34 cellular contexts compared by ENCODE assay signal in genomic region chr10:97618285-97618684, GRCh38. TPM values are rescaled to one million over a fixed set of nuclear protein-coding genes. Genes with fewer than 3 reads are reported as not detected.
"Had no signal": no experiment of that assay in that cellular context is flagged by ENCODE, and none has a peak within 500 bp of the region (broad histone marks: within the 10 kb centered on the region; RNA-seq: fewer than 3 reads in every experiment).

No MANE protein-coding gene starts in this region.

- H3K4me1 ChIP-seq: stomach, suprapubic skin, testis, thyroid gland, tibial artery, tibial nerve, transverse colon, upper lobe of left lung, upper lobe of right lung, uterus, vagina had no signal

- H3K27me3 ChIP-seq: stomach, suprapubic skin, testis, thyroid gland, tibial artery, tibial nerve, transverse colon, upper lobe of left lung, upper lobe of right lung, uterus, vagina had no signal

- H3K27ac ChIP-seq: stomach, suprapubic skin, testis, thoracic aorta, thyroid gland, tibial artery, tibial nerve, transverse colon, upper lobe of left lung, upper lobe of right lung, uterus, vagina had no signal

- FAIRE-seq: urothelium cell line had no signal

- H3K4me3 Mint-ChIP-seq: stimulated activated effector memory CD8-positive, alpha-beta T cell treated with anti-CD3 and anti-CD28 coated beads, Interleukin-12 subunit alpha, Interleukin-12 subunit beta, amount 100 ng/mL, for 72 hours; stimulated activated memory B cell treated with anti-CD40 and anti-IgM and Interleukin-4, amounts not matched to agents 10 μg/mL and 1 μg/mL and 100 μg/mL, for 72 hours; stimulated activated naive B cell treated with anti-CD40 and anti-IgM and Interleukin-4, amounts not matched to agents 10 μg/mL and 1 μg/mL and 100 μg/mL, for 72 hours; stimulated activated naive CD8-positive, alpha-beta T cell treated with anti-CD3 and anti-CD28 coated beads, Interleukin-15, amount 100 ng/mL, for 72 hours; stimulated activated naive CD8-positive, alpha-beta T cell treated with anti-CD3 and anti-CD28 coated beads, Interleukin-15, Interleukin-2, amounts not matched to agents 100 ng/mL and 50 ng/mL, for 24 hours; type B pancreatic cell had no signal

- H3K27me3 Mint-ChIP-seq: stimulated activated memory B cell treated with anti-CD40 and anti-IgM and Interleukin-4, amounts not matched to agents 10 μg/mL and 1 μg/mL and 100 μg/mL, for 72 hours; stimulated activated naive B cell treated with anti-CD40 and anti-IgM and Interleukin-4, amounts not matched to agents 10 μg/mL and 1 μg/mL and 100 μg/mL, for 72 hours; stimulated activated naive CD8-positive, alpha-beta T cell treated with anti-CD3 and anti-CD28 coated beads, Interleukin-15, amount 100 ng/mL, for 72 hours; stimulated activated naive CD8-positive, alpha-beta T cell treated with anti-CD3 and anti-CD28 coated beads, Interleukin-15, Interleukin-2, amounts not matched to agents 100 ng/mL and 50 ng/mL, for 24 hours; type B pancreatic cell had no signal

- H3K9me3 ChIP-seq: stomach, suprapubic skin, testis, thoracic aorta, thyroid gland, tibial artery, tibial nerve, transverse colon, upper lobe of left lung, upper lobe of right lung, uterus, vagina had no signal

- H3K4me3 ChIP-seq: stomach, suprapubic skin, testis, thoracic aorta, thyroid gland, tibial artery, tibial nerve, transverse colon, upper lobe of left lung, upper lobe of right lung, uterus, vagina had no signal

- H3K36me3 ChIP-seq: thoracic aorta, thyroid gland, transverse colon, upper lobe of right lung, uterus, vagina had no signal

- H3K27ac Mint-ChIP-seq: stimulated activated memory B cell treated with anti-CD40 and anti-IgM and Interleukin-4, amounts not matched to agents 10 μg/mL and 1 μg/mL and 100 μg/mL, for 72 hours; stimulated activated naive B cell treated with anti-CD40 and anti-IgM and Interleukin-4, amounts not matched to agents 10 μg/mL and 1 μg/mL and 100 μg/mL, for 72 hours; stimulated activated naive CD8-positive, alpha-beta T cell treated with anti-CD3 and anti-CD28 coated beads, Interleukin-15, Interleukin-2, amounts not matched to agents 100 ng/mL and 50 ng/mL, for 24 hours; type B pancreatic cell had no signal

- H3K4me1 Mint-ChIP-seq: stimulated activated effector memory CD8-positive, alpha-beta T cell treated with anti-CD3 and anti-CD28 coated beads, Interleukin-12 subunit alpha, Interleukin-12 subunit beta, amount 100 ng/mL, for 72 hours; stimulated activated memory B cell treated with anti-CD40 and anti-IgM and Interleukin-4, amounts not matched to agents 10 μg/mL and 1 μg/mL and 100 μg/mL, for 72 hours; stimulated activated naive B cell treated with anti-CD40 and anti-IgM and Interleukin-4, amounts not matched to agents 10 μg/mL and 1 μg/mL and 100 μg/mL, for 72 hours; stimulated activated naive CD8-positive, alpha-beta T cell treated with anti-CD3 and anti-CD28 coated beads, Interleukin-15, amount 100 ng/mL, for 72 hours had no signal

- ATAC-seq: stimulated activated effector memory CD8-positive, alpha-beta T cell treated with anti-CD3 and anti-CD28 coated beads, Interleukin-12 subunit alpha, Interleukin-12 subunit beta, amount 100 ng/mL, for 72 hours; stimulated activated memory B cell treated with anti-CD40 and anti-IgM and Interleukin-4, amounts not matched to agents 10 μg/mL and 1 μg/mL and 100 μg/mL, for 72 hours; stimulated activated naive B cell treated with anti-CD40 and anti-IgM and Interleukin-4, amounts not matched to agents 10 μg/mL and 1 μg/mL and 100 μg/mL, for 72 hours; stimulated activated naive CD8-positive, alpha-beta T cell treated with anti-CD3 and anti-CD28 coated beads, Interleukin-15, amount 100 ng/mL, for 72 hours; stimulated activated naive CD8-positive, alpha-beta T cell treated with anti-CD3 and anti-CD28 coated beads, Interleukin-15, Interleukin-2, amounts not matched to agents 100 U/mL and 50 U/mL, for 24 hours; upper lobe of right lung had no signal

- H3K36me3 Mint-ChIP-seq: stimulated activated memory B cell treated with anti-CD40 and anti-IgM and Interleukin-4, amounts not matched to agents 10 μg/mL and 1 μg/mL and 100 μg/mL, for 72 hours; stimulated activated naive B cell treated with anti-CD40 and anti-IgM and Interleukin-4, amounts not matched to agents 10 μg/mL and 1 μg/mL and 100 μg/mL, for 72 hours had no signal

- H3K9me3 Mint-ChIP-seq: stimulated activated effector memory CD8-positive, alpha-beta T cell treated with anti-CD3 and anti-CD28 coated beads, Interleukin-12 subunit alpha, Interleukin-12 subunit beta, amount 100 ng/mL, for 72 hours; stimulated activated memory B cell treated with anti-CD40 and anti-IgM and Interleukin-4, amounts not matched to agents 10 μg/mL and 1 μg/mL and 100 μg/mL, for 72 hours; stimulated activated naive B cell treated with anti-CD40 and anti-IgM and Interleukin-4, amounts not matched to agents 10 μg/mL and 1 μg/mL and 100 μg/mL, for 72 hours; stimulated activated naive CD8-positive, alpha-beta T cell treated with anti-CD3 and anti-CD28 coated beads, Interleukin-15, amount 100 ng/mL, for 72 hours; stimulated activated naive CD8-positive, alpha-beta T cell treated with anti-CD3 and anti-CD28 coated beads, Interleukin-15, Interleukin-2, amounts not matched to agents 100 ng/mL and 50 ng/mL, for 24 hours; type B pancreatic cell had no signal

- DNase-seq: stimulated activated CD4-positive, alpha-beta T cell treated with anti-CD3 and anti-CD28 coated beads, Interleukin-2, amount 100 ng/mL, for 48 hours; stimulated activated CD4-positive, alpha-beta T cell treated with anti-CD3 and anti-CD28 coated beads, Interleukin-4, amount 100 ng/mL, for 1 hour; stimulated activated CD4-positive, alpha-beta T cell treated with anti-CD3 and anti-CD28 coated beads, Interleukin-4, amount 100 ng/mL, for 24 hours; stimulated activated CD4-positive, alpha-beta T cell treated with anti-CD3 and anti-CD28 coated beads, Interleukin-4, amount 100 ng/mL, for 4 hours; stimulated activated CD8-positive, alpha-beta memory T cell treated with anti-CD3 and anti-CD28 coated beads, Interleukin-4, amount 100 ng/mL, for 48 hours; stimulated activated naive B cell treated with anti-CD40 and anti-IgM and Interleukin-4, amounts not matched to agents 10 μg/mL and 1 μg/mL and 100 μg/mL, for 72 hours; stimulated activated naive CD4-positive, alpha-beta T cell; stimulated activated naive CD4-positive, alpha-beta T cell treated with Interleukin-2 at 50 U/mL for 16 hours; stimulated activated naive CD8-positive, alpha-beta T cell treated with anti-CD3 and anti-CD28 coated beads, Interleukin-15, amount 100 ng/mL, for 72 hours; stimulated activated naive CD8-positive, alpha-beta T cell treated with anti-CD3 and anti-CD28 coated beads, Interleukin-15, Interleukin-2, amounts not matched to agents 100 U/mL and 50 U/mL, for 24 hours; stomach; substantia nigra; testis; thyroid gland; tibial artery; transverse colon; trophoblast cell; upper lobe of left lung; upper lobe of right lung; uterus had no signal

RNA-seq across cellular contexts. Expression of gene C10orf62, which starts 28.8 kb away (rescaled TPM):
- total RNA-seq: stomach, suprapubic skin, temporal lobe, transverse colon, upper lobe of right lung, ureter, urinary bladder, uterus, vagina had no signal
- polyA plus RNA-seq: stomach, thymus, urinary bladder had no signal

RNA-seq across cellular contexts. Expression of gene HOGA1, which starts 34.1 kb away (rescaled TPM):
- total RNA-seq: stomach, transverse colon had no signal

RNA-seq across cellular contexts. Expression of gene ANKRD2, which starts 45.7 kb away (rescaled TPM):
- total RNA-seq: stomach, subcutaneous adipose tissue, temporal lobe, thyroid gland, transverse colon, vagina had no signal
